In genomic region chr2:172120118-172120517, GRCh38 we compare ENCODE assay signal across 19 cellular contexts. TPM values are rescaled to one million over a fixed set of nuclear protein-coding genes. Genes with fewer than 3 reads are reported as not detected.
DNase-seq lines count a peak whose midpoint lies in the region; ATAC-seq, FAIRE-seq and TF ChIP-seq lines count a peak whose summit lies in the region.
"Had no signal": no experiment of that assay in that cellular context is flagged by ENCODE, and none has a peak within 500 bp of the region (broad histone marks: within the 10 kb centered on the region; RNA-seq: fewer than 3 reads in every experiment).

No MANE protein-coding gene starts in this region.

- no peaks in the 10 kb centered on the region for H3K36me3 Mint-ChIP-seq in GM23338 (ENCODE audit: low read depth)
- H3K36me3 Mint-ChIP-seq in activated CD4-positive, alpha-beta T cell treated with anti-CD3 and anti-CD28 coated beads, Interleukin-2, amount 10 ng/mL, durations not matched to agents 24 days and 14 days (ENCODE audit: low read depth): no peaks in the 10 kb centered on the region
- H3K36me3 Mint-ChIP-seq: CD4-positive, alpha-beta memory T cell had no signal

- no peak for FAIRE-seq in A549 (lab: Jason Lieb, UNC)
- FAIRE-seq: G401.6, GM12891, GM19239, H54, HTR-8/SVneo, K562 had no signal

- H3K9me2 ChIP-seq in GM23338 (ENCODE audit: insufficient read depth) (no peaks in the 10 kb centered on the region), PC-9 (ENCODE audit: insufficient read depth) (no peaks in the 10 kb centered on the region)

- no peaks in the 10 kb centered on the region; the same call in 2 of the 3 replicates for H3K9me3 Mint-ChIP-seq in GM23338
- no peaks in the 10 kb centered on the region for H3K9me3 Mint-ChIP-seq in activated CD4-positive, alpha-beta T cell treated with anti-CD3 and anti-CD28 coated beads, Interleukin-2, amount 10 ng/mL, durations not matched to agents 24 days and 14 days

- no peak overlapping the region for H3K27ac Mint-ChIP-seq in GM23338
- H3K27ac Mint-ChIP-seq in activated CD4-positive, alpha-beta T cell treated with anti-CD3 and anti-CD28 coated beads, Interleukin-2, amount 10 ng/mL, durations not matched to agents 24 days and 14 days: no peak overlapping the region
- H3K27ac Mint-ChIP-seq: CD4-positive, alpha-beta memory T cell had no signal

- H3K4me1 ChIP-seq in A549: peaks cover 36% of the 10 kb centered on the region
- no peaks in the 10 kb centered on the region for H3K4me1 ChIP-seq in GM23338 (ENCODE audit: insufficient read depth)
- peaks cover 43% of the 10 kb centered on the region for H3K4me1 ChIP-seq in PC-9 (replicated peaks; ENCODE audit: insufficient read depth)
- H3K4me1 ChIP-seq: BE2C had no signal

- H3K27ac ChIP-seq in A549 (peak overlapping the region in 1 of 2 experiments; percentile 42; a peak in 2 of 6 replicates), GM23338 (ENCODE audit: low read depth) (no peak overlapping the region), PC-9 (peak overlapping the region; percentile 88)
- H3K27ac ChIP-seq: C4-2B had no signal

- CTCF ChIA-PET in A549 (lab: Yijun Ruan, JAX): interaction anchor here (1.0 to 2.5 kb wide), 2 partner anchors 414 to 416 kb away, joined by 3 to 6 read pairs; no protein-coding TSS in a partner anchor
- CTCF ChIA-PET in PC-9 (lab: Charles Lee): interaction anchor here (0.6 to 0.8 kb wide), 3 partner anchors 9 to 417 kb away, joined by 3 to 10 read pairs (median 4); no protein-coding TSS in a partner anchor

- H4K20me1 ChIP-seq in GM23338 (replicated peaks; ENCODE audit: insufficient read depth): no peaks in the 10 kb centered on the region
- H4K20me1 ChIP-seq in PC-9 (ENCODE audit: insufficient read depth): no peaks in the 10 kb centered on the region

- TF ChIP-seq CTCF in A549 (IDR thresholded peaks at IDR 0.05) (no peak), GM23338 (conservative IDR thresholded peaks at IDR 0.05; ENCODE audit: low read depth in 2 of 2) (no peak), PC-9 (conservative IDR thresholded peaks at IDR 0.05) (no peak), fibroblast of the aortic adventitia (IDR thresholded peaks at IDR 0.05; ENCODE audit: insufficient read depth, low read length) (no peak)

- no peak for TF ChIP-seq EP300 in A549 (IDR thresholded peaks at IDR 0.05)

- H3K79me2 ChIP-seq in GM23338 (replicated peaks; ENCODE audit: insufficient read depth) (no peaks in the 10 kb centered on the region), PC-9 (ENCODE audit: low read depth) (no peaks in the 10 kb centered on the region)

- 22% methylated on average over 2 of the region's 2 CpGs for WGBS in A549 (ENCODE audit: missing lambda C conversion rate)

- TF ChIP-seq RAD21 in A549 (conservative IDR thresholded peaks at IDR 0.05 in 1 of 2, IDR thresholded peaks at IDR 0.05 in 1 of 2): no peak

- DNase-seq in A549 (ENCODE audit: low read depth in 1 of 2, low spot score in 1 of 2) (no peak), GM23338 (ENCODE audit: low spot score) (no peak), PC-9 (no peak), fibroblast of the aortic adventitia (ENCODE audit: low read depth) (peak; percentile 11), HT-29 (ENCODE audit: low spot score) (no peak), DMS153 (lab: John Stamatoyannopoulos, UW) (no peak)
- no peak for DNase-seq in activated CD4-positive, alpha-beta T cell treated with anti-CD3 and anti-CD28 coated beads, Interleukin-2, amount 10 ng/mL, durations not matched to agents 24 days and 14 days
- DNase-seq: BE2C; CD4-positive, alpha-beta memory T cell; DMS79 treated with DMSO at 0.1 percent for 48 hours; EL; Karpas-422 had no signal

- intact Hi-C loops in PC-9 (cut with micrococcal nuclease; ENCODE audit: unreplicated experiment): loop anchor here (5.0 kb wide), 1 partner anchor 107 kb away; no protein-coding TSS in a partner anchor
- intact Hi-C loops in activated CD4-positive, alpha-beta T cell treated with anti-CD3 and anti-CD28 coated beads, Interleukin-2, amount 10 ng/mL, durations not matched to agents 24 days and 14 days (cut with micrococcal nuclease): no loop called here

- ATAC-seq in A549 (no peak; a peak in 1 of 6 replicates), GM23338 (no peak)

- BruUV-seq in PC-9 (replicated peaks; lab: Mats Ljungman, UMichigan): no TSS peak

- H2AFZ ChIP-seq in GM23338 (0 out of 2 replicates have a peak overlapping the region, but pooled peaks have one; percentile 47), PC-9 (no peak overlapping the region)

- H3K4me3 ChIP-seq in A549 (no peak overlapping the region), GM23338 (no peak overlapping the region), PC-9 (no peak overlapping the region), fibroblast of the aortic adventitia (ENCODE audit: low read depth, low read length) (no peak overlapping the region)
- H3K4me3 ChIP-seq: K562 had no signal

- H3K9me3 ChIP-seq in A549: no peaks in the 10 kb centered on the region
- H3K9me3 ChIP-seq in PC-9 (ENCODE audit: insufficient read depth, low read depth): no peaks in the 10 kb centered on the region
- H3K9me3 ChIP-seq: BE2C had no signal

- H3K4me3 Mint-ChIP-seq in GM23338: no peak overlapping the region
- H3K4me3 Mint-ChIP-seq in activated CD4-positive, alpha-beta T cell treated with anti-CD3 and anti-CD28 coated beads, Interleukin-2, amount 10 ng/mL, durations not matched to agents 24 days and 14 days: no peak overlapping the region
- H3K4me3 Mint-ChIP-seq: CD4-positive, alpha-beta memory T cell had no signal

- POLR2A ChIA-PET in A549 (lab: Yijun Ruan, JAX) (no interaction called here), PC-9 (lab: Charles Lee; ENCODE audit: unreplicated experiment) (no interaction called here)

- H3K27me3 ChIP-seq in GM23338 (ENCODE audit: insufficient read depth): no peaks in the 10 kb centered on the region
- H3K27me3 ChIP-seq in PC-9 (ENCODE audit: insufficient read depth, low read depth): no peaks in the 10 kb centered on the region
- H3K27me3 ChIP-seq: BE2C had no signal

- H3K36me3 ChIP-seq in GM23338 (ENCODE audit: insufficient read depth) (no peaks in the 10 kb centered on the region), PC-9 (ENCODE audit: low read depth) (no peaks in the 10 kb centered on the region)
- H3K36me3 ChIP-seq: BE2C had no signal

- H3K4me2 ChIP-seq in A549 (peak overlapping the region; percentile 31; the same call in 2 of the 3 replicates), GM23338 (no peak overlapping the region), PC-9 (no peak overlapping the region)

- no peak for TF ChIP-seq POLR2A in A549 (IDR thresholded peaks at IDR 0.05; ENCODE audit: low read length)

- H3K27me3 Mint-ChIP-seq in GM23338 (ENCODE audit: insufficient read depth, low read depth, poor library complexity): peaks cover 3% of the 10 kb centered on the region
- peaks cover 14% of the 10 kb centered on the region for H3K27me3 Mint-ChIP-seq in activated CD4-positive, alpha-beta T cell treated with anti-CD3 and anti-CD28 coated beads, Interleukin-2, amount 10 ng/mL, durations not matched to agents 24 days and 14 days

- no peaks in the 10 kb centered on the region for H3K4me1 Mint-ChIP-seq in GM23338
- peaks cover 1% of the 10 kb centered on the region for H3K4me1 Mint-ChIP-seq in activated CD4-positive, alpha-beta T cell treated with anti-CD3 and anti-CD28 coated beads, Interleukin-2, amount 10 ng/mL, durations not matched to agents 24 days and 14 days
- H3K4me1 Mint-ChIP-seq: CD4-positive, alpha-beta memory T cell had no signal

- H3F3A ChIP-seq in GM23338 (replicated peaks; ENCODE audit: low read depth): no peaks in the 10 kb centered on the region
- peaks cover 38% of the 10 kb centered on the region for H3F3A ChIP-seq in PC-9 (ENCODE audit: insufficient read depth, low read depth)

TF ChIP-seq in A549, 52 proteins besides CTCF, POLR2A, EP300 and RAD21:
- TF ChIP-seq RFX5 (IDR thresholded peaks at IDR 0.05): no peak

TF ChIP-seq in GM23338, 12 proteins besides CTCF, POLR2A, EP300 and RAD21 (continues in another document):
- no peak for TF ChIP-seq POLR2AphosphoS5 (IDR thresholded peaks at IDR 0.05; ENCODE audit: low read depth)
- TF ChIP-seq EZH2phosphoT487 (IDR thresholded peaks at IDR 0.05; ENCODE audit: unreplicated experiment): no peak

RNA-seq across cellular contexts. Expression of gene DLX2, which starts 17.4 kb away (rescaled TPM):
- polyA plus RNA-seq in A549 (2011; rRNA removed) (0.04 TPM in 2 replicates), A549 (2017; fragmentation: RNase III; extraction: RNeasy Plus Mini Kit Qiagen cat#74134 plus additional on column Dnase treatment) (0.17 to 0.25 TPM (median 0.19 TPM) in 3 replicates), GM23338 (2016; fragmentation: Nextera tagmentation; extraction: Ambion mirVana) (0.08 and 0.19 TPM in 2 replicates)
- polyA plus RNA-seq in A549 (2012; cell fraction: cytosol; rRNA removed): 0.22 and 0.41 TPM in 2 replicates
- polyA plus RNA-seq in A549 (2012; cell fraction: nucleus; rRNA removed): 0.44 and 0.60 TPM in 2 replicates
- not detected in 2 replicates for polyA minus RNA-seq in A549 (2011; rRNA and poly(A)+ RNA removed)
- 0.16 and 0.24 TPM in 2 replicates for total RNA-seq in GM23338 (2014; rRNA removed; shearing (Covaris generic))
- total RNA-seq in PC-9 (2021) (0.65 and 0.76 TPM in 2 replicates), fibroblast of the aortic adventitia (ENCODE audit: low replicate concordance) (0.72 TPM in 1 of 2 replicates, not detected in the other)
- total RNA-seq in HT-29 (2014; rRNA removed; shearing (Covaris generic)): not detected in 2 replicates
- total RNA-seq in activated CD4-positive, alpha-beta T cell treated with anti-CD3 and anti-CD28 coated beads, Interleukin-2, amount 10 ng/mL, durations not matched to agents 24 days and 14 days: 0.26 TPM in 1 of 2 replicates, not detected in the other
- total RNA-seq: CD4-positive, alpha-beta memory T cell had no signal
- polyA plus RNA-seq: CD4-positive, alpha-beta memory T cell had no signal

RNA-seq across cellular contexts. Expression of gene DLX1, which starts 34.8 kb away (rescaled TPM):
- polyA plus RNA-seq in A549 (2011; rRNA removed) (0.53 and 1.1 TPM in 2 replicates), A549 (2017; fragmentation: RNase III; extraction: RNeasy Plus Mini Kit Qiagen cat#74134 plus additional on column Dnase treatment) (2.4 to 2.9 TPM (median 2.5 TPM) in 3 replicates), GM23338 (2016; fragmentation: Nextera tagmentation; extraction: Ambion mirVana) (not detected in 2 replicates)
- polyA plus RNA-seq in A549 (2012; cell fraction: cytosol; rRNA removed): 3.2 and 4.7 TPM in 2 replicates
- polyA plus RNA-seq in A549 (2012; cell fraction: nucleus; rRNA removed): 7.7 and 10.3 TPM in 2 replicates
- 0.24 and 1.2 TPM in 2 replicates for polyA minus RNA-seq in A549 (2011; rRNA and poly(A)+ RNA removed)
- total RNA-seq in GM23338 (2014; rRNA removed; shearing (Covaris generic)): not detected in 2 replicates
- total RNA-seq in PC-9 (2021) (0.87 TPM in 1 of 2 replicates, not detected in the other), fibroblast of the aortic adventitia (ENCODE audit: low replicate concordance) (0.41 and 0.99 TPM in 2 replicates)
- total RNA-seq in HT-29 (2014; rRNA removed; shearing (Covaris generic)): 0.08 and 0.18 TPM in 2 replicates
- not detected in 2 replicates for total RNA-seq in activated CD4-positive, alpha-beta T cell treated with anti-CD3 and anti-CD28 coated beads, Interleukin-2, amount 10 ng/mL, durations not matched to agents 24 days and 14 days
- total RNA-seq: CD4-positive, alpha-beta memory T cell had no signal
- polyA plus RNA-seq: CD4-positive, alpha-beta memory T cell had no signal
